In the genomic region with DNA sequence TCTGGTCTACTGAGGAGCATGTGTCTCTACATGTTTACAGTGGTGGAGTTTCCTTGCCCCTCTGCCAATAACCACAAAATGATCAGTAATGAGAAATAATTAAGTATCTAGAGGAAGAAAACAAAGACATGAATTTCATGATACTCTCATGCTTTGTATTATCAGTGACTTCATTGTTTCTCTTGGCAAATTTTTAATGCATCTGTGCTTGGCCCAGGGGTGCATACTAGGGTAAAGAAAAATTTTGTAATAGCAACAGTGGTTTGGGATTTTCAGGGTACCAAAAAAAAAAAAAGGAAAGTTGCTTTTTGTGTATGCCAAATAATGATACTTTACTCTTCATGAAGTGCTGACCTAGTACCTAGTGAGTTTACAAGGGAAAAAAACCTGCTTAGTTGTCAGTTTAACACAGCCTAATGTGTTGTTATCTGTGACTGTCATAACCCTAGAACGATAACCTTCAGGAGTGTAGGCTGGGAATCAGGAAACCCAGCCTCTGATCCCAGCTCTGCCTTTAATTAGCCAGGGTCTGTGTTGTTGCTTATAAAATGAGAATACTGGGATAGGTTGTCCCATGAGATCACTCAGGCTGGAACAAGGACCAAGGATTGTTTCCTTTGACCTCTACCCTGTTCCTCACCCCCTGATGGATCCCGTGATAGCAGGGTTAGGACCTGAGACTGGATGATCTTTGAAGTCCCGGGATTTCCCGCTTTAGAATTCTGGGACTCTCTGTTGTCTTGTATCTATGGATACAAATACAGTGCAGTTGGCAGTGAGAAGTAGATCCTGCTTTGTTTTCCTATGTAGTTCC, we compare ENCODE assay signal across 14 cellular contexts.
DNase-seq lines count a peak whose midpoint lies in the region; ATAC-seq and TF ChIP-seq lines count a peak whose summit lies in the region.
"Had no signal": no experiment of that assay in that cellular context is flagged by ENCODE, and none has a peak within 500 bp of the region (broad histone marks: within the 10 kb centered on the region; RNA-seq: fewer than 3 reads in every experiment).

No MANE protein-coding gene starts in this region.

- H3K9me3 ChIP-seq in esophagus squamous epithelium = no peaks in the 10 kb centered on the region
- no peaks in the 10 kb centered on the region for H3K9me3 ChIP-seq in right lobe of liver
- H3K9me3 ChIP-seq in stomach smooth muscle (ENCODE audit: control insufficient read depth in 2 of 2, low read length in 2 of 2) = no peaks in the 10 kb centered on the region

- no peak for TF ChIP-seq POLR2A in esophagus squamous epithelium (IDR thresholded peaks at IDR 0.05)
- no peak for TF ChIP-seq POLR2A in right lobe of liver (IDR thresholded peaks at IDR 0.05)

- H3K4me3 ChIP-seq in esophagus squamous epithelium (no peak overlapping the region), right lobe of liver (no peak overlapping the region), stomach smooth muscle (ENCODE audit: low read length in 2 of 2) (peak overlapping the region; percentile 12 to 30)

- ATAC-seq in right lobe of liver (peak; percentile 70 to 89 (median 84)), HG03139 (IDR thresholded peaks at IDR 0.05; ENCODE audit: unreplicated experiment) (no peak), GM21367 (IDR thresholded peaks at IDR 0.05; ENCODE audit: unreplicated experiment) (no peak), esophagus mucosa (no peak)
- ATAC-seq: natural killer cell had no signal

- H3K27me3 ChIP-seq in esophagus squamous epithelium (no peaks in the 10 kb centered on the region), right lobe of liver (no peaks in the 10 kb centered on the region), stomach smooth muscle (ENCODE audit: control insufficient read depth in 1 of 2, insufficient read depth in 2 of 2, low read length in 2 of 2) (no peaks in the 10 kb centered on the region)

- H3K36me3 ChIP-seq in esophagus squamous epithelium (no peaks in the 10 kb centered on the region), right lobe of liver (no peaks in the 10 kb centered on the region), stomach smooth muscle (ENCODE audit: control insufficient read depth in 2 of 2, insufficient read depth in 2 of 2, low read length in 2 of 2) (no peaks in the 10 kb centered on the region)

- DNase-seq in NCI-H226 (peak; percentile 38), esophagus squamous epithelium (lab: John Stamatoyannopoulos, UW) (no peak), right lobe of liver (no peak), NCI-H526 treated with DMSO at 0.1 percent for 48 hours (lab: John Stamatoyannopoulos, UW) (no peak)
- DNase-seq: activated CD8-positive, alpha-beta memory T cell treated with anti-CD3 and anti-CD28 coated beads for 24 hours; activated naive CD8-positive, alpha-beta T cell treated with anti-CD3 and anti-CD28 coated beads for 36 hours; effector CD4-positive, alpha-beta T cell; HCEC 1CT; natural killer cell; NCI-H2107 had no signal

- WGBS in esophagus squamous epithelium, 2 donors = 36 to 54% methylated on average over 4 of the region's 4 CpGs
- 23% methylated on average over 4 of the region's 4 CpGs for WGBS in right lobe of liver (ENCODE audit: insufficient coverage, low coverage, low lambda C conversion rate, missing lambda C conversion rate)

- intact Hi-C loops in esophagus squamous epithelium (cut with DNase I) (no loop called here), right lobe of liver (cut with DNase I) (no loop called here)

- H3K4me1 ChIP-seq in esophagus squamous epithelium (peaks cover 0 to 47% (median 19%) of the 10 kb centered on the region in 3 donors), right lobe of liver (peaks cover 0 to 12% (median 0%) of the 10 kb centered on the region in 4 donors), stomach smooth muscle (ENCODE audit: control insufficient read depth, insufficient read depth, low read length) (peaks cover 21% of the 10 kb centered on the region)

- H3K27ac ChIP-seq in esophagus squamous epithelium (peak overlapping the region in 3 of 4 donors; percentile 23 to 79 (median 24)), right lobe of liver (peak overlapping the region in 1 of 3 donors; percentile 4), stomach smooth muscle (ENCODE audit: low read length) (peak overlapping the region; percentile 63)

- TF ChIP-seq CTCF in esophagus squamous epithelium (IDR thresholded peaks at IDR 0.05) (no peak), right lobe of liver (IDR thresholded peaks at IDR 0.05) (no peak)

- peak overlapping the region; percentile 11 to 29 for H3K9ac ChIP-seq in stomach smooth muscle (ENCODE audit: low read length in 2 of 2)

Comparison
In these comparisons a context has a peak if more than half of its experiments do, and no peak if none do; other contexts are left out.
1. H3K4me3 ChIP-seq: peak in stomach smooth muscle (2 of 2); none in esophagus squamous epithelium (0 of 4) and right lobe of liver (0 of 3).
2. ATAC-seq: peak in right lobe of liver (4 of 4); none in HG03139 (single experiment), GM21367 (single experiment) and esophagus mucosa (single experiment).